Comparison of ENCODE assay signal across 8 cellular contexts in the genomic region with DNA sequence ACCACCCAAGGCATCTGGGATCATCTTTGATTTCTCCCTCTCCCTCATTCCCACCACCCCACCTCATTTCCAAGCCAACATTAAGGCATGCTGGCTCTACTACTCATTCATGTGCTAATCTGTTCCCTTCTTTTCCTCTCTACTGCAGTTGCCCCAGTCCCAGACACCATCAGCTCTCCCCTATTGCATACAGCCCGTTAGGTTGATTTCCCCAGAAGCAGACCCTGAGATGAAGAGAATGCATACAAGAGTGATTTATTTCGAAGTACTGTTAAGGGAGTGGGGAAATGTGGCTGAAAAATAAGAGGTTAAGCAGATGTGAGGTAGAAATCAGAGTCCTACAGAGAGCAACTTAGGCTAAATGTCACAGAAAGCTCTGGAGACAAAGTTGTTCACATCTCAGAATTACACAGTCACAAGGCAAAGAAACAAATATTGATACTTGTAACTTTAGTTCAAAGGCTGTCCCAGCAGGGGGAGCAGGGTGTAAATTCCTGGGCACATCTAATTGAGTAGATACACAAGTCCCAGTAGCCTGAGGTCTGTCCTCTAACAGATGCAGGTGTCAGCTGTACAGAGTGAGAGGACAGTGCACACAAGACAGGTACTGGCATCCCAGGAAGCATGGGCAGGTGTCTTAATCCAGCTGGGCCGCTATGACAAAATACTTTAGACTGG. TPM values are rescaled to one million over a fixed set of nuclear protein-coding genes. Genes with fewer than 3 reads are reported as not detected.
DNase-seq lines count a peak whose midpoint lies in the region; ATAC-seq and TF ChIP-seq lines count a peak whose summit lies in the region.

No MANE protein-coding gene starts in this region.

- DNase-seq in GM03348 (ENCODE audit: low spot score) (peak; percentile 14), SHP77 treated with DMSO at 0.1 percent for 48 hours (lab: John Stamatoyannopoulos, UW) (peak; percentile 15), iris pigment epithelial cell (ENCODE audit: low read depth) (peak; percentile 40), natural killer cell (no peak)
- DNase-seq in activated naive CD8-positive, alpha-beta T cell treated with anti-CD3 and anti-CD28 coated beads for 36 hours, result no peak

- no peaks in the 10 kb centered on the region for H3K4me1 Mint-ChIP-seq in activated naive CD8-positive, alpha-beta T cell treated with anti-CD3 and anti-CD28 coated beads for 36 hours
- H3K4me1 Mint-ChIP-seq in natural killer cell, result no peaks in the 10 kb centered on the region

- intact Hi-C loops in natural killer cell (cut with micrococcal nuclease), result no loop called here

- H3K36me3 Mint-ChIP-seq in activated naive CD8-positive, alpha-beta T cell treated with anti-CD3 and anti-CD28 coated beads for 36 hours, result no peaks in the 10 kb centered on the region
- no peaks in the 10 kb centered on the region for H3K36me3 Mint-ChIP-seq in natural killer cell

- TF ChIP-seq CTCF in natural killer cell (IDR thresholded peaks at IDR 0.05), result no peak

- peaks cover 10% of the 10 kb centered on the region for H3K27me3 Mint-ChIP-seq in activated naive CD8-positive, alpha-beta T cell treated with anti-CD3 and anti-CD28 coated beads for 36 hours
- peaks cover 0 to 8% of the 10 kb centered on the region in 2 donors for H3K27me3 Mint-ChIP-seq in natural killer cell (ENCODE audit: low read depth in 2 of 2)

- no peak for TF ChIP-seq POLR2A in GM18505 (IDR thresholded peaks at IDR 0.05; ENCODE audit: borderline replicate concordance, extremely low read depth, insufficient read depth, insufficient read length)

- ATAC-seq in HG02870 (IDR thresholded peaks at IDR 0.05; ENCODE audit: unreplicated experiment) (peak; percentile 54), GM18505 (IDR thresholded peaks at IDR 0.05; ENCODE audit: unreplicated experiment) (no peak), HG03378 (IDR thresholded peaks at IDR 0.05; ENCODE audit: unreplicated experiment) (no peak), natural killer cell (no peak)

- H3K27ac Mint-ChIP-seq in activated naive CD8-positive, alpha-beta T cell treated with anti-CD3 and anti-CD28 coated beads for 36 hours, result no peak overlapping the region
- H3K27ac Mint-ChIP-seq in natural killer cell, result no peak overlapping the region

- no peaks in the 10 kb centered on the region for H3K9me3 Mint-ChIP-seq in activated naive CD8-positive, alpha-beta T cell treated with anti-CD3 and anti-CD28 coated beads for 36 hours
- no peaks in the 10 kb centered on the region for H3K9me3 Mint-ChIP-seq in natural killer cell

- H3K4me3 Mint-ChIP-seq in activated naive CD8-positive, alpha-beta T cell treated with anti-CD3 and anti-CD28 coated beads for 36 hours, result no peak overlapping the region
- no peak overlapping the region for H3K4me3 Mint-ChIP-seq in natural killer cell

RNA-seq across cellular contexts. Expression of a gene that starts 20.9 kb away (rescaled TPM):
- total RNA-seq in activated naive CD8-positive, alpha-beta T cell treated with anti-CD3 and anti-CD28 coated beads for 36 hours, result not detected
- not detected for total RNA-seq in natural killer cell

Comparison
In these comparisons a context has a peak if more than half of its experiments do, and no peak if none do; other contexts are left out.
1. DNase-seq: peak in GM03348 (single experiment), SHP77 treated with DMSO at 0.1 percent for 48 hours (single experiment) and iris pigment epithelial cell (single experiment); none in activated naive CD8-positive, alpha-beta T cell treated with anti-CD3 and anti-CD28 coated beads for 36 hours (single experiment) and natural killer cell (single experiment).